In the genomic region with DNA sequence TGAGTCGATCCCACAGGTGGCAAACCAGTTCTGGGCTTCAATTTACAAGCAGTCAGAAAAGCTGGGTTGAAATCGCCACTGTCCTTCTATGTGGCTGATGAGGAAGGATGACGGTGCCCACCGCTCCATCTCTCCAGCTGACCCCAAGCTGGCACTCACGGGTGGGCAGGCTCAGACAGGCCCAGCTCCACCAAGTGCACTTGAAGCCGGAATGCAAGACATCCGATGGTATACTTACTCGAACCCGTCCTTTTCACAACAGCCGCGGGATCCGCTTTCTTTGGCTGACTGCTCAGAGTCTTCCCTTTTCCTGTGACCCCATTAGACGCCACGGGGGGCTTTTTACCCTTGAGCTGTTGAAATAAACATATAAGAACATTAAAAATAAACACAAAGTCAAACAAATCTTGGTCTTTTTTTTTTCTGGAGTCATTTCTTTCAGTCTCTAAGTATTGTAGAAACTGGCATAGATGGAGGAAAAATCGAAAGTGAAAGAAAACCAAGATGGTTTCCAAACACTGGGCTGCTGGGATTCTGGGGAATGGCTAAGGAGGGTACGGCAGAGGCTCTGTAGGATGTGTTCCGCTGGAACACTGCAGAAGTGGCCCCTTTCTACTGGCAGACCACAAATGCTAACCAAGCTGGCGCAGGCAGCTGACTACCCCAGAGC, we compare ENCODE assay signal across 18 cellular contexts.
DNase-seq lines count a peak whose midpoint lies in the region; ATAC-seq and TF ChIP-seq lines count a peak whose summit lies in the region.
"Had no signal": no experiment of that assay in that cellular context is flagged by ENCODE, and none has a peak within 500 bp of the region (broad histone marks: within the 10 kb centered on the region; RNA-seq: fewer than 3 reads in every experiment).

No MANE protein-coding gene starts in this region.

- peaks cover 3% of the 10 kb centered on the region for H3K36me3 ChIP-seq in CD4-positive, CD25-positive, alpha-beta regulatory T cell (ENCODE audit: control insufficient read depth, insufficient read depth, low read length)
- H3K36me3 ChIP-seq in esophagus squamous epithelium: peaks cover 0 to 71% (median 9%) of the 10 kb centered on the region in 3 donors
- H3K36me3 ChIP-seq: gastrocnemius medialis had no signal

- H3K4me3 ChIP-seq in CD4-positive, CD25-positive, alpha-beta regulatory T cell (ENCODE audit: low read depth, low read length): no peak overlapping the region
- peak overlapping the region in 3 of 4 donors; percentile 11 to 58 (median 23) for H3K4me3 ChIP-seq in esophagus squamous epithelium
- H3K4me3 ChIP-seq: gastrocnemius medialis had no signal

- H3K9me3 ChIP-seq in CD4-positive, CD25-positive, alpha-beta regulatory T cell (ENCODE audit: control insufficient read depth in 2 of 2, low read length in 2 of 2): no peaks in the 10 kb centered on the region
- H3K9me3 ChIP-seq in esophagus squamous epithelium: no peaks in the 10 kb centered on the region
- H3K9me3 ChIP-seq: gastrocnemius medialis had no signal

- no peak overlapping the region for H3K27ac ChIP-seq in CD4-positive, CD25-positive, alpha-beta regulatory T cell (ENCODE audit: insufficient read depth, low read length, poor library complexity, severe bottlenecking)
- peak overlapping the region; percentile 30 to 84 (median 78) for H3K27ac ChIP-seq in esophagus squamous epithelium
- H3K27ac ChIP-seq: gastrocnemius medialis, VCaP had no signal

- H3K9me3 Mint-ChIP-seq in CD4-positive, CD25-positive, alpha-beta regulatory T cell: no peaks in the 10 kb centered on the region
- no peaks in the 10 kb centered on the region for H3K9me3 Mint-ChIP-seq in osteocyte (ENCODE audit: unreplicated experiment)
- no peaks in the 10 kb centered on the region for H3K9me3 Mint-ChIP-seq in T-helper 2 cell treated with Interferon-gamma antibody and Interleukin-4, amounts not matched to agents 5 μg/mL and 100 μg/mL, for 36 hours
- H3K9me3 Mint-ChIP-seq: activated T-helper 1 cell treated with anti-CD3 and anti-CD28 coated beads, Interleukin-12 subunit alpha, Interleukin-12 subunit beta, Interleukin-2, Interleukin-4 antibody, amounts not matched to agents 30 ng/mL and 10 ng/mL and 1 ng/mL, durations not matched to agents 14 hours and 24 hours and 36 hours had no signal

- 67 to 79% methylated on average over 18 of the region's 18 CpGs for WGBS in esophagus squamous epithelium, 2 donors

- ATAC-seq in CD4-positive, CD25-positive, alpha-beta regulatory T cell (ENCODE audit: low read depth in 2 of 2): no peak
- ATAC-seq: gastrocnemius medialis; left colon; stimulated activated naive CD8-positive, alpha-beta T cell treated with anti-CD3 and anti-CD28 coated beads, Interleukin-15, Interleukin-2, amounts not matched to agents 100 U/mL and 50 U/mL, for 24 hours had no signal

- no peaks in the 10 kb centered on the region for H3K27me3 Mint-ChIP-seq in CD4-positive, CD25-positive, alpha-beta regulatory T cell
- H3K27me3 Mint-ChIP-seq in osteocyte (ENCODE audit: unreplicated experiment): no peaks in the 10 kb centered on the region
- no peaks in the 10 kb centered on the region for H3K27me3 Mint-ChIP-seq in T-helper 2 cell treated with Interferon-gamma antibody and Interleukin-4, amounts not matched to agents 5 μg/mL and 100 μg/mL, for 36 hours (ENCODE audit: low read depth)

- peaks cover 9 to 51% (median 30%) of the 10 kb centered on the region in 4 donors for H3K4me1 Mint-ChIP-seq in CD4-positive, CD25-positive, alpha-beta regulatory T cell
- H3K4me1 Mint-ChIP-seq in osteocyte (ENCODE audit: unreplicated experiment): peaks cover 24% of the 10 kb centered on the region
- H3K4me1 Mint-ChIP-seq in T-helper 2 cell treated with Interferon-gamma antibody and Interleukin-4, amounts not matched to agents 5 μg/mL and 100 μg/mL, for 36 hours (ENCODE audit: low read depth): peaks cover 19% of the 10 kb centered on the region

- H3K36me3 Mint-ChIP-seq in CD4-positive, CD25-positive, alpha-beta regulatory T cell: peaks cover 19% of the 10 kb centered on the region
- H3K36me3 Mint-ChIP-seq in osteocyte (ENCODE audit: unreplicated experiment): peaks cover 55% of the 10 kb centered on the region
- no peaks in the 10 kb centered on the region for H3K36me3 Mint-ChIP-seq in T-helper 2 cell treated with Interferon-gamma antibody and Interleukin-4, amounts not matched to agents 5 μg/mL and 100 μg/mL, for 36 hours (ENCODE audit: low read depth)

- no peak for TF ChIP-seq CTCF in esophagus squamous epithelium (IDR thresholded peaks at IDR 0.05)
- no peak for TF ChIP-seq CTCF in osteocyte (IDR thresholded peaks at IDR 0.05)

- no peaks in the 10 kb centered on the region for H3K27me3 ChIP-seq in CD4-positive, CD25-positive, alpha-beta regulatory T cell (ENCODE audit: control insufficient read depth, insufficient read depth, low read length)
- H3K27me3 ChIP-seq in esophagus squamous epithelium: no peaks in the 10 kb centered on the region
- H3K27me3 ChIP-seq: gastrocnemius medialis had no signal

- TF ChIP-seq POLR2A in esophagus squamous epithelium (IDR thresholded peaks at IDR 0.05): no peak

- H3K4me3 Mint-ChIP-seq in CD4-positive, CD25-positive, alpha-beta regulatory T cell: peak overlapping the region in 1 of 4 donors; percentile 7
- H3K4me3 Mint-ChIP-seq in osteocyte (ENCODE audit: unreplicated experiment): no peak overlapping the region
- H3K4me3 Mint-ChIP-seq in T-helper 2 cell treated with Interferon-gamma antibody and Interleukin-4, amounts not matched to agents 5 μg/mL and 100 μg/mL, for 36 hours: no peak overlapping the region
- H3K4me3 Mint-ChIP-seq: activated T-helper 1 cell treated with anti-CD3 and anti-CD28 coated beads, Interleukin-12 subunit alpha, Interleukin-12 subunit beta, Interleukin-2, Interleukin-4 antibody, amounts not matched to agents 30 ng/mL and 10 ng/mL and 1 ng/mL, durations not matched to agents 14 hours and 24 hours and 36 hours had no signal

- no peak for DNase-seq in CD4-positive, CD25-positive, alpha-beta regulatory T cell
- peak; percentile 20 for DNase-seq in OCI-M1 (lab: John Stamatoyannopoulos, UW)
- no peak for DNase-seq in esophagus squamous epithelium (lab: John Stamatoyannopoulos, UW)
- no peak for DNase-seq in osteocyte (ENCODE audit: extremely low spot score, unreplicated experiment)
- no peak for DNase-seq in activated CD4-positive, CD25-positive, alpha-beta regulatory T cell (lab: John Stamatoyannopoulos, UW)
- no peak for DNase-seq in T-helper 2 cell treated with Interferon-gamma antibody and Interleukin-4, amounts not matched to agents 5 μg/mL and 100 μg/mL, for 36 hours (ENCODE audit: low spot score)
- DNase-seq in D341Med (ENCODE audit: low spot score): no peak
- DNase-seq in NOMO-1 (lab: John Stamatoyannopoulos, UW; ENCODE audit: unreplicated experiment in 2 of 2): no peak
- DNase-seq: Calu3; cortex of kidney; gastrocnemius medialis; NCI-H510A treated with DMSO at 0.1 percent for 48 hours; occipital lobe; stimulated activated CD4-positive, alpha-beta T cell treated with anti-CD3 and anti-CD28 coated beads, Interleukin-2, amount 100 ng/mL, for 48 hours; stimulated activated naive CD8-positive, alpha-beta T cell treated with anti-CD3 and anti-CD28 coated beads, Interleukin-15, Interleukin-2, amounts not matched to agents 100 U/mL and 50 U/mL, for 24 hours had no signal

- intact Hi-C loops in esophagus squamous epithelium (cut with DNase I): no loop called here

- H3K4me1 ChIP-seq in CD4-positive, CD25-positive, alpha-beta regulatory T cell (ENCODE audit: control insufficient read depth, insufficient read depth, low read length, poor library complexity, severe bottlenecking): peaks cover 17% of the 10 kb centered on the region
- peaks cover 0 to 35% (median 20%) of the 10 kb centered on the region in 3 donors for H3K4me1 ChIP-seq in esophagus squamous epithelium

- H3K27ac Mint-ChIP-seq in CD4-positive, CD25-positive, alpha-beta regulatory T cell: peak overlapping the region in 2 of 3 donors; percentile 1 to 67
- H3K27ac Mint-ChIP-seq in osteocyte (ENCODE audit: unreplicated experiment): peak overlapping the region; percentile 48
- no peak overlapping the region for H3K27ac Mint-ChIP-seq in T-helper 2 cell treated with Interferon-gamma antibody and Interleukin-4, amounts not matched to agents 5 μg/mL and 100 μg/mL, for 36 hours
- H3K27ac Mint-ChIP-seq: activated T-helper 1 cell treated with anti-CD3 and anti-CD28 coated beads, Interleukin-12 subunit alpha, Interleukin-12 subunit beta, Interleukin-2, Interleukin-4 antibody, amounts not matched to agents 30 ng/mL and 10 ng/mL and 1 ng/mL, durations not matched to agents 14 hours and 24 hours and 36 hours had no signal
